Comparison of ENCODE assay signal across 9 cellular contexts in genomic region chr7:74730186-74730585, GRCh38. TPM values are rescaled to one million over a fixed set of nuclear protein-coding genes. Genes with fewer than 3 reads are reported as not detected.
DNase-seq lines count a peak whose midpoint lies in the region; ATAC-seq, FAIRE-seq and TF ChIP-seq lines count a peak whose summit lies in the region.
"Not testable (repeated sequence)": the region's sequence is repeated elsewhere in the genome, so short reads cannot be mapped to it uniquely, and the experiment has no call there.
"Had no signal": no experiment of that assay in that cellular context is flagged by ENCODE, and none has a peak within 500 bp of the region (broad histone marks: within the 10 kb centered on the region; RNA-seq: fewer than 3 reads in every experiment).

No MANE protein-coding gene starts in this region.

- H4K91ac ChIP-seq in IMR-90 (ENCODE audit: insufficient read depth, low read depth, low read length), result not testable (repeated sequence)

- H2BK20ac ChIP-seq in IMR-90 (ENCODE audit: low read depth, low read length), result not testable (repeated sequence)

- intact Hi-C loops in IMR-90 (cut with micrococcal nuclease); Panc1 (cut with micrococcal nuclease; ENCODE audit: unreplicated experiment); HepG2 (cut with micrococcal nuclease; ENCODE audit: unreplicated experiment); sciatic nerve (cut with DNase I): not testable (repeated sequence)

- DNase-seq in IMR-90; Panc1 (ENCODE audit: low read depth, low spot score); frontal cortex (ENCODE audit: low spot score in 2 of 2); HepG2 (ENCODE audit: low spot score); sciatic nerve (ENCODE audit: low spot score): not testable (repeated sequence)

- not testable (repeated sequence) for H3K27me3 ChIP-seq in IMR-90 (ENCODE audit: control insufficient read depth, insufficient read depth, low read length); Panc1 (ENCODE audit: control insufficient read depth, insufficient read depth, low read length); HepG2 (ENCODE audit: control insufficient read depth in 1 of 2, insufficient read depth in 2 of 2, low read length in 2 of 2)

- TF ChIP-seq CTCF in IMR-90 (conservative IDR thresholded peaks at IDR 0.05; ENCODE audit: low read depth, low read length); Panc1 (IDR thresholded peaks at IDR 0.05); HepG2 (CRISPR knock-in tag; IDR thresholded peaks at IDR 0.05): not testable (repeated sequence)

- not testable (repeated sequence) for H3K18ac ChIP-seq in IMR-90 (ENCODE audit: low read depth, low read length)

- H2BK15ac ChIP-seq in IMR-90 (ENCODE audit: low read depth, low read length), result not testable (repeated sequence)

- not testable (repeated sequence) for H3K9me1 ChIP-seq in IMR-90 (ENCODE audit: insufficient read depth, low read length)

- BruUV-seq in IMR-90 (replicated peaks; lab: Mats Ljungman, UMichigan), result TSS peak; percentile 47
- not testable (repeated sequence) for BruUV-seq in Panc1 (replicated peaks; lab: Mats Ljungman, UMichigan); HepG2 (replicated peaks; lab: Mats Ljungman, UMichigan)

- H3K79me2 ChIP-seq in HepG2 (ENCODE audit: insufficient read depth, low read length), result not testable (repeated sequence)

- not testable (repeated sequence) for H3K9ac ChIP-seq in IMR-90 (ENCODE audit: low read depth, low read length); HepG2 (ENCODE audit: insufficient read depth, low read depth, low read length)

- H3K27ac ChIP-seq in IMR-90 (ENCODE audit: insufficient read depth, low read length); Panc1 (ENCODE audit: low read length); HepG2 (ENCODE audit: extremely low read length, insufficient read depth, low read length): not testable (repeated sequence)

- peaks cover 10 to 13% of the 10 kb centered on the region in 2 experiments; a peak in 3 of 4 replicates for H3K79me1 ChIP-seq in IMR-90 (ENCODE audit: low read depth in 1 of 2, low read length in 2 of 2)

- not testable (repeated sequence) for H3K4me2 ChIP-seq in IMR-90 (ENCODE audit: low read depth, low read length); HepG2 (ENCODE audit: low read depth, low read length)

- H2AK5ac ChIP-seq in IMR-90 (ENCODE audit: low read depth, low read length), result not testable (repeated sequence)

- H2BK120ac ChIP-seq in IMR-90 (ENCODE audit: low read depth, low read length), result not testable (repeated sequence)

- peak; percentile 51 for FAIRE-seq in frontal cortex (lab: Jason Lieb, UNC)
- not testable (repeated sequence) for FAIRE-seq in HepG2 (lab: Jason Lieb, UNC)

- not testable (repeated sequence) for H3K9me3 ChIP-seq in IMR-90 (ENCODE audit: control insufficient read depth, insufficient read depth, low read length); Panc1 (ENCODE audit: control insufficient read depth, insufficient read depth, low read depth, low read length); HepG2 (ENCODE audit: low read length)

- H3K4ac ChIP-seq in IMR-90 (ENCODE audit: low read depth, low read length), result not testable (repeated sequence)

- ATAC-seq in IMR-90 (ENCODE audit: low read depth) (peak; percentile 96), Panc1 (peak; percentile 89), HepG2 (peak; percentile 51; the same call in 2 of the 3 replicates), sciatic nerve (peak; percentile 72)

- TF ChIP-seq RAD21 in IMR-90 (IDR thresholded peaks at IDR 0.05; ENCODE audit: low read length); HepG2 (CRISPR knock-in tag; IDR thresholded peaks at IDR 0.05): not testable (repeated sequence)

- not testable (repeated sequence) for H4K8ac ChIP-seq in IMR-90 (ENCODE audit: low read depth in 2 of 2, low read length in 2 of 2)

- H3K36me3 ChIP-seq in IMR-90 (ENCODE audit: control insufficient read depth, insufficient read depth, low read length); Panc1 (ENCODE audit: control insufficient read depth, insufficient read depth, low read length): not testable (repeated sequence)
- H3K36me3 ChIP-seq in HepG2 (replicated peaks in 1 of 2; ENCODE audit: control insufficient read depth in 1 of 2, insufficient read depth in 2 of 2, low read length in 2 of 2), result peaks cover 6 to 15% of the 10 kb centered on the region in 2 experiments; a peak in 4 of 5 replicates

- H2AK9ac ChIP-seq in IMR-90 (replicated peaks; ENCODE audit: low read depth, low read length, poor library complexity), result not testable (repeated sequence)

- TF ChIP-seq EP300 in HepG2 (IDR thresholded peaks at IDR 0.05; ENCODE audit: low read depth in 2 of 2, low read length in 2 of 2); HepG2 (CRISPR knock-in tag; IDR thresholded peaks at IDR 0.05; ENCODE audit: borderline replicate concordance): not testable (repeated sequence)

- H4K5ac ChIP-seq in IMR-90 (ENCODE audit: low read depth, low read length), result not testable (repeated sequence)

- POLR2A ChIA-PET in IMR-90 (lab: Charles Lee; ENCODE audit: unreplicated experiment); Panc1 (lab: Charles Lee); HepG2 (lab: Yijun Ruan, JAX): not testable (repeated sequence)

- dilution Hi-C loops in IMR-90 (cut with HindIII; ENCODE audit: low sequenced_read_pairs, unreplicated experiment), result not testable (repeated sequence)

- in situ Hi-C loops in IMR-90 (cut with MboI; ENCODE audit: low sequenced_read_pairs); Panc1 (cut with HindIII; ENCODE audit: low pct_unique_long_range_greater_than_20kb, low sequenced_read_pairs); HepG2 (cut with HindIII; ENCODE audit: extremely low pct_ligation_motif_present, low pct_unique_long_range_greater_than_20kb): not testable (repeated sequence)

- H3K23ac ChIP-seq in IMR-90 (ENCODE audit: low read depth, low read length), result not testable (repeated sequence)

- not testable (repeated sequence) for H3K56ac ChIP-seq in IMR-90 (ENCODE audit: extremely low read depth, insufficient read depth, low read length)

- not testable (repeated sequence) for TF ChIP-seq POLR2A in IMR-90 (IDR thresholded peaks at IDR 0.05; ENCODE audit: low read depth, low read length); HepG2 (IDR thresholded peaks at IDR 0.05; ENCODE audit: insufficient read depth in 1 of 2, low read depth in 2 of 2, low read length in 2 of 2)

- H3K14ac ChIP-seq in IMR-90 (replicated peaks; ENCODE audit: low read depth, low read length), result not testable (repeated sequence)

- CTCF ChIA-PET in IMR-90 (lab: Yijun Ruan, JAX); Panc1 (lab: Charles Lee); HepG2 (lab: Yijun Ruan, JAX; ENCODE audit: low intra/inter-chr PET ratio, low total read pairs): not testable (repeated sequence)

- H3K4me3 ChIP-seq in IMR-90 (ENCODE audit: insufficient read depth, low read depth, low read length); Panc1 (ENCODE audit: low read depth in 2 of 2, low read length in 2 of 2); HepG2 (replicated peaks in 1 of 3; ENCODE audit: insufficient read depth in 1 of 3, low read depth in 2 of 3, low read length in 3 of 3): not testable (repeated sequence)

- not testable (repeated sequence) for H4K20me1 ChIP-seq in IMR-90 (ENCODE audit: insufficient read depth, low read length); HepG2 (ENCODE audit: insufficient read depth, low read length)

- WGBS in IMR-90 (ENCODE audit: extremely low coverage in 2 of 2, insufficient read length in 1 of 2), 2 experiments, result no CpG with 5 or more reads among the region's 5 CpGs
- WGBS in HepG2 (ENCODE audit: low lambda C conversion rate), result no CpG with 5 or more reads among the region's 5 CpGs

- H2BK5ac ChIP-seq in IMR-90 (ENCODE audit: low read depth, low read length, poor library complexity, severe bottlenecking), result not testable (repeated sequence)

- H3K4me1 ChIP-seq in IMR-90 (ENCODE audit: control insufficient read depth, insufficient read depth, low read length); Panc1 (ENCODE audit: control insufficient read depth, insufficient read depth, low read length); HepG2 (ENCODE audit: insufficient read depth, low read length): not testable (repeated sequence)

- not testable (repeated sequence) for H2AFZ ChIP-seq in IMR-90 (replicated peaks; ENCODE audit: low read length, poor library complexity); HepG2 (ENCODE audit: low read length)

RNA-seq across cellular contexts. Expression of gene NCF1, which starts 43.6 kb away (rescaled TPM):
- not detected in 2 replicates for total RNA-seq in IMR-90 (2012; rRNA removed)
- polyA plus RNA-seq in IMR-90 (2012; rRNA removed), result not detected in 2 replicates
- 0.01 TPM in 1 of 2 replicates, not detected in the other for polyA plus RNA-seq in IMR-90 (2012; cell fraction: cytosol; rRNA removed)
- 0.18 and 0.25 TPM in 2 replicates for polyA plus RNA-seq in IMR-90 (2012; cell fraction: nucleus; rRNA removed; ENCODE audit: low replicate concordance)
- total RNA-seq in Panc1 (2021; ENCODE audit: unreplicated experiment), result not detected
- polyA plus RNA-seq in Panc1 (2012; ENCODE audit: insufficient read length), result 0.59 TPM
- under 0.01 TPM for total RNA-seq in frontal cortex
- not detected in 2 replicates for total RNA-seq in HepG2 (2016; rRNA removed; fragmentation: Illumina TruSeq; extraction: Trizol)
- not detected in 2 replicates for total RNA-seq in HepG2 (2016; cell fraction: cytosol; rRNA removed; fragmentation: Illumina TruSeq; extraction: Trizol; ENCODE audit: low read depth)
- total RNA-seq in HepG2 (2016; cell fraction: insoluble cytoplasmic fraction; rRNA removed; fragmentation: Illumina TruSeq; extraction: Trizol), result not detected in 2 replicates
- 0.10 TPM in 1 of 2 replicates, not detected in the other for total RNA-seq in HepG2 (2016; cell fraction: membrane; rRNA removed; fragmentation: Illumina TruSeq; extraction: Trizol)
- not detected in 2 replicates for total RNA-seq in HepG2 (2016; cell fraction: nucleus; rRNA removed; fragmentation: Illumina TruSeq; extraction: Trizol)
- 0.09 and 0.13 TPM in 2 replicates for polyA plus RNA-seq in HepG2 (2011; rRNA removed)
- 0.17 and 0.28 TPM in 2 replicates for polyA plus RNA-seq in HepG2 (2011; cell fraction: cytosol; rRNA removed)
- 0.33 and 1.7 TPM in 2 replicates for polyA plus RNA-seq in HepG2 (2011; cell fraction: nucleus; rRNA removed)
- polyA plus RNA-seq in HepG2 (2012), result 0.09 TPM in 1 of 2 replicates, not detected in the other
- not detected in 2 replicates for polyA plus RNA-seq in HepG2 (2016; cell fraction: cytosol; fragmentation: Illumina TruSeq; extraction: Trizol; ENCODE audit: low read depth)
- not detected in 2 replicates for polyA plus RNA-seq in HepG2 (2016; cell fraction: insoluble cytoplasmic fraction; fragmentation: Illumina TruSeq; extraction: Trizol; ENCODE audit: low read depth)
- not detected in 2 replicates for polyA plus RNA-seq in HepG2 (2016; cell fraction: membrane; fragmentation: Illumina TruSeq; extraction: Trizol; ENCODE audit: low read depth)
- polyA plus RNA-seq in HepG2 (2016; cell fraction: nucleus; fragmentation: Illumina TruSeq; extraction: Trizol; ENCODE audit: insufficient read depth, low read depth), result not detected in 2 replicates
- polyA minus RNA-seq in HepG2 (2011; rRNA and poly(A)+ RNA removed; ENCODE audit: low replicate concordance), result 0.37 TPM in 1 of 2 replicates, not detected in the other
- polyA minus RNA-seq in HepG2 (2011; cell fraction: cytosol; rRNA and poly(A)+ RNA removed), result not detected in 2 replicates
- not detected in 2 replicates for polyA minus RNA-seq in HepG2 (2011; cell fraction: nucleus; rRNA and poly(A)+ RNA removed)
- total RNA-seq in sciatic nerve, result 15.3 TPM
- total RNA-seq: A172, Caco-2, Calu3 had no signal
- polyA plus RNA-seq: BJ had no signal

Comparison
In these comparisons a context has a peak if more than half of its experiments do, and no peak if none do; other contexts are left out.
1. RNA of gene NCF1, which starts 43.6 kb away (total RNA-seq): 15.3 TPM in sciatic nerve (single experiment); not detected in Panc1 (single experiment), not detected in IMR-90, under 0.01 TPM in frontal cortex (single experiment) and 0.10 TPM in HepG2; every median in the first group is over 10 times any median in the second.
2. Peak in every context shown above with its lines, with median percentiles within 50 percentile points of each other: ATAC-seq.